ENCODE assay signal across 21 cellular contexts in the genomic region with DNA sequence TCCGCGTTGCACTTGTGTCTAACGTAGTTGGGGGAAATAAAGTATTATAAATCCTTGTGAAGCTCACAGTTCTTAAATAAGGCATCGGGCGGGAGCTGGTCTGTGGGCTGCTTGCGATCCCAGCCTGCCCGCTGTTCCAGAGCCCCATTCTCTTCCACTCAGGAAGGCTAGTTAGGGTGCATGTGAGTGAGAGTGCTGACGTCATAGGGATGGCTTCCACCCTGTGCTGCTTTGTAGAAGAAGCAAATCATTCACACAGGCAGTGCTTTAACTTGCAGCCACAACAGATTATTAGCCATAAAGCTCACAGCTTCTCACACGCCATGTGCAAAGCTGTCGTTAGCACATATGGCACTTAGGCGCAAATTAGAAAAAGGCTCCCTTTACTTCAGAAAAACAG.
DNase-seq lines count a peak whose midpoint lies in the region; ATAC-seq, FAIRE-seq and TF ChIP-seq lines count a peak whose summit lies in the region.
"Had no signal": no experiment of that assay in that cellular context is flagged by ENCODE, and none has a peak within 500 bp of the region (broad histone marks: within the 10 kb centered on the region; RNA-seq: fewer than 3 reads in every experiment).

No MANE protein-coding gene starts in this region.

- H3K27ac ChIP-seq in left ventricle myocardium inferior (replicated peaks), result peak overlapping the region; percentile 14
- H3K27ac ChIP-seq in esophagus squamous epithelium, result peak overlapping the region in 3 of 4 donors; percentile 7 to 80 (median 37)
- peak overlapping the region; percentile 57 to 75 for H3K27ac ChIP-seq in uterus
- H3K27ac ChIP-seq in thyroid gland, result no peak overlapping the region
- H3K27ac ChIP-seq: colonic mucosa, HL-60, spleen, VCaP had no signal

- H3K9me3 Mint-ChIP-seq in nephron, result no peaks in the 10 kb centered on the region
- H3K9me3 Mint-ChIP-seq in immature natural killer cell, result no peaks in the 10 kb centered on the region
- H3K9me3 Mint-ChIP-seq: activated T-helper 2 cell treated with anti-CD3 and anti-CD28 coated beads, Interferon-gamma antibody, Interleukin-2, Interleukin-4, amounts not matched to agents 10 μg/mL and 5 μg/mL and 100 μg/mL, durations not matched to agents 14 hours and 24 hours and 36 hours; stimulated activated effector memory CD8-positive, alpha-beta T cell treated with anti-CD3 and anti-CD28 coated beads, Interleukin-12 subunit alpha, Interleukin-12 subunit beta, amount 100 ng/mL, for 72 hours had no signal

- H3K4me3 Mint-ChIP-seq in nephron (no peak overlapping the region), immature natural killer cell (no peak overlapping the region)
- H3K4me3 Mint-ChIP-seq: stimulated activated effector memory CD8-positive, alpha-beta T cell treated with anti-CD3 and anti-CD28 coated beads, Interleukin-12 subunit alpha, Interleukin-12 subunit beta, amount 100 ng/mL, for 72 hours had no signal

- H3K36me3 ChIP-seq in left ventricle myocardium inferior, result no peaks in the 10 kb centered on the region
- no peaks in the 10 kb centered on the region for H3K36me3 ChIP-seq in esophagus squamous epithelium
- no peaks in the 10 kb centered on the region for H3K36me3 ChIP-seq in uterus
- no peaks in the 10 kb centered on the region for H3K36me3 ChIP-seq in thyroid gland
- H3K36me3 ChIP-seq: ascending aorta, colonic mucosa, spleen had no signal

- H3K27me3 Mint-ChIP-seq in nephron (ENCODE audit: low read depth) (peaks cover 3% of the 10 kb centered on the region), immature natural killer cell (ENCODE audit: low read depth in 3 of 3) (peaks cover 1 to 11% (median 3%) of the 10 kb centered on the region in 3 donors)

- no peak for FAIRE-seq in GM12892 (lab: Jason Lieb, UNC)
- FAIRE-seq: keratinocyte had no signal

- WGBS in esophagus squamous epithelium, 2 donors, result 77 to 80% methylated on average over 11 of the region's 11 CpGs
- WGBS in thyroid gland, 2 donors, result 93% methylated on average over 11 of the region's 11 CpGs

- no peak for ATAC-seq in left ventricle myocardium superior
- ATAC-seq: mucosa of descending colon; stimulated activated effector memory CD8-positive, alpha-beta T cell treated with anti-CD3 and anti-CD28 coated beads, Interleukin-12 subunit alpha, Interleukin-12 subunit beta, amount 100 ng/mL, for 72 hours had no signal

- TF ChIP-seq POLR2A in esophagus squamous epithelium (IDR thresholded peaks at IDR 0.05) (no peak), uterus (IDR thresholded peaks at IDR 0.05) (no peak), thyroid gland (IDR thresholded peaks at IDR 0.05) (no peak), GM12892 (IDR thresholded peaks at IDR 0.05; ENCODE audit: low read depth, low read length) (no peak)

- H3K27ac Mint-ChIP-seq in nephron (peak overlapping the region; percentile 94 to 96 (median 95)), immature natural killer cell (no peak overlapping the region)
- H3K27ac Mint-ChIP-seq: activated T-helper 2 cell treated with anti-CD3 and anti-CD28 coated beads, Interferon-gamma antibody, Interleukin-2, Interleukin-4, amounts not matched to agents 10 μg/mL and 5 μg/mL and 100 μg/mL, durations not matched to agents 14 hours and 24 hours and 36 hours; stimulated activated effector memory CD8-positive, alpha-beta T cell treated with anti-CD3 and anti-CD28 coated beads, Interleukin-12 subunit alpha, Interleukin-12 subunit beta, amount 100 ng/mL, for 72 hours had no signal

- H3K4me1 Mint-ChIP-seq in nephron (peaks cover 51% of the 10 kb centered on the region), immature natural killer cell (no peaks in the 10 kb centered on the region)
- H3K4me1 Mint-ChIP-seq: stimulated activated effector memory CD8-positive, alpha-beta T cell treated with anti-CD3 and anti-CD28 coated beads, Interleukin-12 subunit alpha, Interleukin-12 subunit beta, amount 100 ng/mL, for 72 hours had no signal

- intact Hi-C loops in left ventricle myocardium inferior (cut with micrococcal nuclease), result no loop called here
- intact Hi-C loops in left ventricle myocardium superior (cut with micrococcal nuclease), result loop anchor here (5.0 kb wide), 2 partner anchors 149 to 199 kb away; partner anchors contain the start of gene CYP46A1
- intact Hi-C loops in esophagus squamous epithelium (cut with DNase I), result no loop called here
- intact Hi-C loops in uterus (cut with DNase I; ENCODE audit: low total_unique reads), result no loop called here
- intact Hi-C loops in thyroid gland (cut with DNase I), result loop anchor here (10.0 kb wide), 1 partner anchor 86 kb away; the partner anchor contains the start of gene EML1

- H3K9me3 ChIP-seq in left ventricle myocardium inferior (replicated peaks), result no peaks in the 10 kb centered on the region
- H3K9me3 ChIP-seq in esophagus squamous epithelium, result no peaks in the 10 kb centered on the region
- H3K9me3 ChIP-seq in uterus, result no peaks in the 10 kb centered on the region
- no peaks in the 10 kb centered on the region for H3K9me3 ChIP-seq in thyroid gland
- H3K9me3 ChIP-seq: ascending aorta, colonic mucosa, mucosa of descending colon, spleen had no signal

- H3K36me3 Mint-ChIP-seq in nephron (ENCODE audit: low read depth) (peaks cover 8% of the 10 kb centered on the region), immature natural killer cell (no peaks in the 10 kb centered on the region)
- H3K36me3 Mint-ChIP-seq: stimulated activated effector memory CD8-positive, alpha-beta T cell treated with anti-CD3 and anti-CD28 coated beads, Interleukin-12 subunit alpha, Interleukin-12 subunit beta, amount 100 ng/mL, for 72 hours had no signal

- H3K4me3 ChIP-seq in left ventricle myocardium inferior, result no peak overlapping the region
- no peak overlapping the region for H3K4me3 ChIP-seq in esophagus squamous epithelium
- H3K4me3 ChIP-seq in uterus, result no peak overlapping the region
- H3K4me3 ChIP-seq in thyroid gland (replicated peaks in 1 of 3), result no peak overlapping the region
- H3K4me3 ChIP-seq: ascending aorta, colonic mucosa, mucosa of descending colon, spleen had no signal

- TF ChIP-seq CTCF in left ventricle myocardium inferior (IDR thresholded peaks at IDR 0.05; ENCODE audit: borderline replicate concordance) (no peak), esophagus squamous epithelium (IDR thresholded peaks at IDR 0.05) (no peak), nephron (IDR thresholded peaks at IDR 0.05; ENCODE audit: unreplicated experiment in 3 of 3) (no peak), uterus (IDR thresholded peaks at IDR 0.05) (no peak), thyroid gland (IDR thresholded peaks at IDR 0.05) (no peak)

- no peaks in the 10 kb centered on the region for H3K27me3 ChIP-seq in left ventricle myocardium inferior (ENCODE audit: low read depth)
- H3K27me3 ChIP-seq in esophagus squamous epithelium, result peaks cover 0 to 5% (median 0%) of the 10 kb centered on the region in 4 donors
- no peaks in the 10 kb centered on the region for H3K27me3 ChIP-seq in uterus
- H3K27me3 ChIP-seq in thyroid gland, result no peaks in the 10 kb centered on the region
- H3K27me3 ChIP-seq: ascending aorta, colonic mucosa had no signal

- no peak for DNase-seq in left ventricle myocardium inferior
- DNase-seq in left ventricle myocardium superior, result no peak
- no peak for DNase-seq in esophagus squamous epithelium (lab: John Stamatoyannopoulos, UW)
- DNase-seq in uterus, result peak in 1 of 2 donors; percentile 46
- DNase-seq in thyroid gland, result no peak
- no peak for DNase-seq in GM12892 (ENCODE audit: insufficient read length)
- no peak for DNase-seq in immature natural killer cell
- DNase-seq: 8988T; activated CD8-positive, alpha-beta memory T cell treated with anti-CD3 and anti-CD28 coated beads for 24 hours; colonic mucosa; mucosa of descending colon; NCI-H1105 treated with DMSO at 0.1 percent for 48 hours; RPMI8226; spleen had no signal

- peaks cover 22% of the 10 kb centered on the region for H3K4me1 ChIP-seq in left ventricle myocardium inferior
- peaks cover 0 to 17% (median 5%) of the 10 kb centered on the region in 3 donors for H3K4me1 ChIP-seq in esophagus squamous epithelium
- peaks cover 3 to 12% of the 10 kb centered on the region in 2 donors for H3K4me1 ChIP-seq in uterus
- peaks cover 0 to 8% of the 10 kb centered on the region in 2 donors for H3K4me1 ChIP-seq in thyroid gland
- H3K4me1 ChIP-seq: colonic mucosa, spleen had no signal

Comparison
In these comparisons a context has a peak if more than half of its experiments do, and no peak if none do; other contexts are left out.
1. intact Hi-C loops: an anchor here in left ventricle myocardium superior (5.0 kb wide) and thyroid gland (10.0 kb wide); none called in left ventricle myocardium inferior, esophagus squamous epithelium and uterus.
2. H3K27ac ChIP-seq: peak in left ventricle myocardium inferior (single experiment), esophagus squamous epithelium (3 of 4) and uterus (2 of 2); none in thyroid gland (0 of 3).
3. H3K27ac Mint-ChIP-seq: peak in nephron (3 of 3); none in immature natural killer cell (0 of 6).